21 cellular contexts compared by ENCODE assay signal in genomic region chr3:109642042-109642441, GRCh38.
"Had no signal": no experiment of that assay in that cellular context is flagged by ENCODE, and none has a peak within 500 bp of the region (broad histone marks: within the 10 kb centered on the region; RNA-seq: fewer than 3 reads in every experiment).

No MANE protein-coding gene starts in this region.

- H3K36me3 Mint-ChIP-seq: memory B cell; natural killer cell; stimulated activated naive B cell treated with anti-CD40 and anti-IgM and Interleukin-4, amounts not matched to agents 10 μg/mL and 1 μg/mL and 100 μg/mL, for 72 hours had no signal

- H3K4me3 Mint-ChIP-seq: memory B cell; mesothelial cell of epicardium; natural killer cell; neural crest cell; stimulated activated naive B cell treated with anti-CD40 and anti-IgM and Interleukin-4, amounts not matched to agents 10 μg/mL and 1 μg/mL and 100 μg/mL, for 72 hours; stimulated activated naive CD8-positive, alpha-beta T cell treated with anti-CD3 and anti-CD28 coated beads, Interleukin-15, amount 100 ng/mL, for 72 hours had no signal

- H3K36me3 ChIP-seq: gastroesophageal sphincter, spleen, tibial nerve, upper lobe of right lung, vagina had no signal

- H3K27ac ChIP-seq: gastroesophageal sphincter, spleen, testis, tibial nerve, upper lobe of right lung, vagina had no signal

- H3K27me3 ChIP-seq: gastroesophageal sphincter, spleen, testis, tibial nerve, upper lobe of right lung, vagina had no signal

- ATAC-seq: gastroesophageal sphincter; left lobe of liver; natural killer cell; sciatic nerve; stimulated activated naive B cell treated with anti-CD40 and anti-IgM and Interleukin-4, amounts not matched to agents 10 μg/mL and 1 μg/mL and 100 μg/mL, for 72 hours; stimulated activated naive CD8-positive, alpha-beta T cell treated with anti-CD3 and anti-CD28 coated beads, Interleukin-15, amount 100 ng/mL, for 72 hours; upper lobe of right lung had no signal

- H3K9me3 ChIP-seq: gastroesophageal sphincter, spleen, testis, tibial nerve, upper lobe of right lung, vagina had no signal

- H3K4me1 ChIP-seq: gastroesophageal sphincter, spleen, testis, tibial nerve, upper lobe of right lung, vagina had no signal

- H3K4me3 ChIP-seq: gastroesophageal sphincter, spleen, testis, tibial nerve, upper lobe of right lung, vagina had no signal

- H3K27me3 Mint-ChIP-seq: memory B cell; stimulated activated naive B cell treated with anti-CD40 and anti-IgM and Interleukin-4, amounts not matched to agents 10 μg/mL and 1 μg/mL and 100 μg/mL, for 72 hours; stimulated activated naive CD8-positive, alpha-beta T cell treated with anti-CD3 and anti-CD28 coated beads, Interleukin-15, amount 100 ng/mL, for 72 hours had no signal

- H3K9me3 Mint-ChIP-seq: memory B cell; stimulated activated naive CD8-positive, alpha-beta T cell treated with anti-CD3 and anti-CD28 coated beads, Interleukin-15, amount 100 ng/mL, for 72 hours had no signal

- H3K4me1 Mint-ChIP-seq: memory B cell; natural killer cell; neural crest cell; stimulated activated naive B cell treated with anti-CD40 and anti-IgM and Interleukin-4, amounts not matched to agents 10 μg/mL and 1 μg/mL and 100 μg/mL, for 72 hours; stimulated activated naive CD8-positive, alpha-beta T cell treated with anti-CD3 and anti-CD28 coated beads, Interleukin-15, amount 100 ng/mL, for 72 hours had no signal

- H3K27ac Mint-ChIP-seq: memory B cell; mesothelial cell of epicardium; natural killer cell; stimulated activated naive B cell treated with anti-CD40 and anti-IgM and Interleukin-4, amounts not matched to agents 10 μg/mL and 1 μg/mL and 100 μg/mL, for 72 hours had no signal

- DNase-seq: dermis blood vessel endothelial cell; glutamatergic neuron; islet precursor cell; natural killer cell; posterior cingulate gyrus; spleen; stimulated activated CD4-positive, alpha-beta T cell treated with anti-CD3 and anti-CD28 coated beads, Interleukin-15, amount 100 ng/mL, for 24 hours; stimulated activated CD4-positive, alpha-beta T cell treated with anti-CD3 and anti-CD28 coated beads, Interleukin-1b, Interleukin-23, amount 100 ng/mL, for 48 hours; stimulated activated CD4-positive, alpha-beta T cell treated with anti-CD3 and anti-CD28 coated beads, Interleukin-4, amount 100 ng/mL, for 4 hours; stimulated activated naive B cell treated with anti-CD40 and anti-IgM and Interleukin-4, amounts not matched to agents 10 μg/mL and 1 μg/mL and 100 μg/mL, for 72 hours; stimulated activated naive CD8-positive, alpha-beta T cell treated with anti-CD3 and anti-CD28 coated beads, Interleukin-15, amount 100 ng/mL, for 72 hours; testis; upper lobe of right lung had no signal
